Comparison of ENCODE assay signal across 1 cellular context in the genomic region with DNA sequence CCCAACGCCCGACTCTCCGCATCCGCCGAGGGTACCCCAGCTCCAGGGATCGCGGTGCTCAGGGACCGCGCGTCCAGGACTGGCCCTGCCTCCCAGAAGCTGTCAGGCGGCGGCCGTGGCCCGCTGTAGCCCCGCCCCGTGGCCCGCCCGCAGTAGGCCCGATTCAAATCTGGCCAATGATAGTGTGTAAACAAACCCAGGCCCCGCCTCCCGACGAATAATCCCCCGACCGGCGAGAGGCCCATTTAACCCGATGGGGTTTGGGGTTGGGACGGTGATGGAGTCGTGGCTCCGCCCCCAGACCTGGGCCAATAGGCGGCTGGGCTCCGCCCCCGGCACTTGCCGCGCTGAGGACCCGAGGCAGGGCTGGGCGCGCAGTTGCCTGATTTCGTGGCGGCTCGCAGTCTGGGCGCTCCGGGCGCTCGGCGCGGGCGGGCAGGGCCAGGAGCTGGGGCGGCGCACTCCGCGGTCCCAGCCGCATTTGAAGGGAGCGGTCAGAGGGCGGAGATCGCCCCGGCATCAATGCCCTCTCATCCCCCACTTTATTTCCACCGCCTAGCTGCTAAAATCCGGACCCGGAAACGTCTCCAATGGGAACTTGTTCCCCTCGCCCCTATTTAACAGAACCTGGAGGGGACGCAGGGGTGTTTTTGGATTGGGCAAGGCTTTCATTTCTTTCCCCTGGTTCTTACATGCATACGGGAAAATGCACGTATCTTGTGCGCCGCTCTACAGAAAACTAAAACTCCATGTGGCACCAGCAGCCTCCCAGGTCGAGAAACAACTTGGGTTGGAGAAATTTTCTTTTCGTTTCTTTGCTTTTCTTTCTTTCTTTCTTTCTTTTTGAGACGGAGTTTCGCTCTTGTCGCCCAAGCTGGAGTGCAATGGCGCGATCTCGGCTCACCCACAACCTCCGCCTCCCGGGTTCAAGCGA.
A peak's percentile ranks its signal among the peaks of the same experiment; 100 is the strongest.
TF ChIP-seq lines count a peak whose summit lies in the region.

No MANE protein-coding gene starts in this region.

TF ChIP-seq in SK-N-SH, 30 proteins besides CTCF, POLR2A, EP300 and RAD21 (continued from another document):
- TF ChIP-seq, protein P1, sequence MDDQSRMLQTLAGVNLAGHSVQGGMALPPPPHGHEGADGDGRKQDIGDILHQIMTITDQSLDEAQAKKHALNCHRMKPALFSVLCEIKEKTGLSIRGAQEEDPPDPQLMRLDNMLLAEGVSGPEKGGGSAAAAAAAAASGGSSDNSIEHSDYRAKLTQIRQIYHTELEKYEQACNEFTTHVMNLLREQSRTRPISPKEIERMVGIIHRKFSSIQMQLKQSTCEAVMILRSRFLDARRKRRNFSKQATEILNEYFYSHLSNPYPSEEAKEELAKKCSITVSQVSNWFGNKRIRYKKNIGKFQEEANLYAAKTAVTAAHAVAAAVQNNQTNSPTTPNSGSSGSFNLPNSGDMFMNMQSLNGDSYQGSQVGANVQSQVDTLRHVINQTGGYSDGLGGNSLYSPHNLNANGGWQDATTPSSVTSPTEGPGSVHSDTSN (IDR thresholded peaks at IDR 0.05), result peak; percentile 13; the same call in 1 of the 2 replicates
- TF ChIP-seq RFX5 (IDR thresholded peaks at IDR 0.05; ENCODE audit: low read length) (peak; percentile 45; the same call in 1 of the 2 replicates), NRF1 (IDR thresholded peaks at IDR 0.05; ENCODE audit: low read depth, low read length) (peak; percentile 18; the same call in 1 of the 2 replicates), POLR2AphosphoS5 (IDR thresholded peaks at IDR 0.05; ENCODE audit: low read depth, low read length) (peak; percentile 66), FOXJ3 (CRISPR knock-in tag; IDR thresholded peaks at IDR 0.05) (0 out of 2 replicates have a peak, but pooled peaks have one; percentile 56), SIN3A (IDR thresholded peaks at IDR 0.05; ENCODE audit: borderline replicate concordance, low read depth, low read length) (peak; percentile 72; the same call in 1 of the 2 replicates)
